In genomic region chr20:44110816-44111568, GRCh38 we compare ENCODE assay signal across 26 cellular contexts.
DNase-seq lines count a peak whose midpoint lies in the region; ATAC-seq, FAIRE-seq and TF ChIP-seq lines count a peak whose summit lies in the region.
"Had no signal": no experiment of that assay in that cellular context is flagged by ENCODE, and none has a peak within 500 bp of the region (broad histone marks: within the 10 kb centered on the region; RNA-seq: fewer than 3 reads in every experiment).

No MANE protein-coding gene starts in this region.

- H3K23ac ChIP-seq in H1 (ENCODE audit: insufficient read length): no peak overlapping the region

- no peaks in the 10 kb centered on the region for H3K79me2 ChIP-seq in H1 (ENCODE audit: control insufficient read depth in 1 of 2, insufficient read depth in 2 of 2, low read length in 2 of 2)

- DNase-seq in activated CD8-positive, alpha-beta memory T cell treated with anti-CD3 and anti-CD28 coated beads, Interleukin-2, amount 50 U/mL, for 48 hours: peak; percentile 23
- no peak for DNase-seq in activated CD8-positive, alpha-beta memory T cell treated with anti-CD3 and anti-CD28 coated beads, Interleukin-2, amount 10 ng/mL, durations not matched to agents 7 days and 5 days
- DNase-seq in RWPE1 (ENCODE audit: low spot score) (no peak), H1 (ENCODE audit: low read depth in 1 of 2, low spot score in 2 of 2) (no peak), NCI-H1048 (lab: John Stamatoyannopoulos, UW) (no peak)
- no peak for DNase-seq in activated naive CD4-positive, alpha-beta T cell treated with Interleukin-2 at 50 U/mL for 16 hours
- DNase-seq: 8988T; ACHN; BE2C; CD8-positive, alpha-beta memory T cell; GF-D8; Kasumi-1; MV-4-11; NCI-H1105 treated with DMSO at 0.1 percent for 48 hours; NCI-H146; NCI-H2029; NCI-H446 treated with DMSO at 0.1 percent for 48 hours; NCI-H526; NCI-H82 had no signal

- H3K14ac ChIP-seq in H1 (ENCODE audit: insufficient read length): no peak overlapping the region

- H3K36me3 Mint-ChIP-seq in activated CD8-positive, alpha-beta memory T cell treated with anti-CD3 and anti-CD28 coated beads, Interleukin-2, amount 10 ng/mL, durations not matched to agents 7 days and 5 days: no peaks in the 10 kb centered on the region
- H3K36me3 Mint-ChIP-seq: CD14-positive monocyte had no signal

- TF ChIP-seq POLR2A in H1 (IDR thresholded peaks at IDR 0.05; ENCODE audit: control extremely low read depth in 1 of 2, low read depth in 2 of 2, low read length in 2 of 2): no peak

- H2AK5ac ChIP-seq in H1 (ENCODE audit: low read depth, low read length): no peak overlapping the region

- H4K20me1 ChIP-seq in H1 (replicated peaks in 1 of 2; ENCODE audit: control insufficient read depth in 1 of 2, insufficient read depth in 2 of 2, low read length in 2 of 2): no peaks in the 10 kb centered on the region

- ATAC-seq in activated CD8-positive, alpha-beta memory T cell treated with anti-CD3 and anti-CD28 coated beads, Interleukin-2, amount 10 ng/mL, durations not matched to agents 7 days and 5 days: no peak
- ATAC-seq in HG03354 (IDR thresholded peaks at IDR 0.05; ENCODE audit: poor library complexity, severe bottlenecking, unreplicated experiment): no peak

- peaks cover 2% of the 10 kb centered on the region for H3K9me3 Mint-ChIP-seq in activated CD8-positive, alpha-beta memory T cell treated with anti-CD3 and anti-CD28 coated beads, Interleukin-2, amount 10 ng/mL, durations not matched to agents 7 days and 5 days (ENCODE audit: low read depth)

- H3K9ac ChIP-seq in H1 (replicated peaks in 1 of 4; ENCODE audit: extremely low read depth in 1 of 4, low read depth in 3 of 4, low read length in 3 of 4) (no peak overlapping the region), rectal smooth muscle tissue (ENCODE audit: low read length) (no peak overlapping the region)

- CTCF ChIA-PET in activated CD8-positive, alpha-beta memory T cell treated with anti-CD3 and anti-CD28 coated beads, Interleukin-2, amount 10 ng/mL, durations not matched to agents 7 days and 5 days (lab: Charles Lee): interaction anchor here (0.7 to 1.9 kb wide), 3 partner anchors 65 to 200 kb away, joined by 3 to 9 read pairs (median 3); partner anchors contain the start of gene FITM2
- CTCF ChIA-PET in RWPE1 (lab: Yijun Ruan, JAX) (interaction anchor here (0.6 to 1.6 kb wide), 5 partner anchors 74 to 362 kb away, joined by 3 to 17 read pairs (median 3); partner anchors contain the start of gene JPH2), H1 (lab: Charles Lee; ENCODE audit: partially characterized antibody) (interaction anchor here (1.0 to 15.8 kb wide), 6 partner anchors 12 to 84 kb away, joined by 3 to 512 read pairs (median 7); partner anchors contain the start of gene JPH2)

- peak overlapping the region; percentile 58 for H3K27ac ChIP-seq in RWPE1
- no peak overlapping the region for H3K27ac ChIP-seq in H1 (ENCODE audit: low read depth, low read length)
- peak overlapping the region; percentile 57 for H3K27ac ChIP-seq in rectal smooth muscle tissue (ENCODE audit: low read depth, low read length)
- H3K27ac ChIP-seq: SJCRH30 had no signal

- H2AFZ ChIP-seq in H1 (ENCODE audit: low read length): no peak overlapping the region
- H2AFZ ChIP-seq: GM23338 had no signal

- WGBS in H1 (ENCODE audit: extremely low coverage in 1 of 2, insufficient coverage in 1 of 2, insufficient read length in 1 of 2, insufficient replicate concordance in 2 of 2, low coverage in 1 of 2, low lambda C conversion rate in 2 of 2, missing lambda C conversion rate in 1 of 2), 2 experiments: 62% methylated on average over 9 of the region's 9 CpGs; no CpG with 5 or more reads in 1 of the 2 experiments

- TF ChIP-seq CTCF in RWPE1 (conservative IDR thresholded peaks at IDR 0.05; ENCODE audit: low read depth) (no peak), H1 (IDR thresholded peaks at IDR 0.05; ENCODE audit: control extremely low read depth in 1 of 3, insufficient read depth in 1 of 3, low read depth in 1 of 3, low read length in 3 of 3) (no peak)

- H3K79me1 ChIP-seq in H1 (ENCODE audit: low read depth, low read length): no peaks in the 10 kb centered on the region

- H3K27me3 ChIP-seq in H1 (replicated peaks in 1 of 4; ENCODE audit: control insufficient read depth in 3 of 4, extremely low read depth in 1 of 4, insufficient read depth in 3 of 4, low read length in 3 of 4): no peaks in the 10 kb centered on the region
- peaks cover 1% of the 10 kb centered on the region for H3K27me3 ChIP-seq in rectal smooth muscle tissue (ENCODE audit: control insufficient read depth, insufficient read depth, low read length)
- H3K27me3 ChIP-seq: SJCRH30 had no signal

- H3K4me3 Mint-ChIP-seq in activated CD8-positive, alpha-beta memory T cell treated with anti-CD3 and anti-CD28 coated beads, Interleukin-2, amount 10 ng/mL, durations not matched to agents 7 days and 5 days: no peak overlapping the region
- H3K4me3 Mint-ChIP-seq: CD14-positive monocyte; CD8-positive, alpha-beta memory T cell; GM23338 had no signal

- peaks cover 40% of the 10 kb centered on the region for H3K27me3 Mint-ChIP-seq in activated CD8-positive, alpha-beta memory T cell treated with anti-CD3 and anti-CD28 coated beads, Interleukin-2, amount 10 ng/mL, durations not matched to agents 7 days and 5 days

- H3K56ac ChIP-seq in H1 (replicated peaks; ENCODE audit: insufficient read length, low read depth, low read length): no peak overlapping the region

- no peak overlapping the region for H3K27ac Mint-ChIP-seq in activated CD8-positive, alpha-beta memory T cell treated with anti-CD3 and anti-CD28 coated beads, Interleukin-2, amount 10 ng/mL, durations not matched to agents 7 days and 5 days
- H3K27ac Mint-ChIP-seq: CD8-positive, alpha-beta memory T cell; GM23338 had no signal

- no peak overlapping the region for H4K5ac ChIP-seq in H1 (ENCODE audit: insufficient read length, low read depth, low read length)

- H2BK120ac ChIP-seq in H1 (replicated peaks; ENCODE audit: low read depth, low read length): no peak overlapping the region

- no peak overlapping the region for H2BK20ac ChIP-seq in H1 (ENCODE audit: low read length)

- H4K8ac ChIP-seq in H1 (ENCODE audit: extremely low read depth, insufficient read depth, low read length): no peak overlapping the region

- H3K23me2 ChIP-seq in H1 (ENCODE audit: low read depth, low read length): no peaks in the 10 kb centered on the region

- no peak overlapping the region for H3K18ac ChIP-seq in H1 (ENCODE audit: extremely low read depth, low read length)

- no peak overlapping the region for H2BK5ac ChIP-seq in H1 (ENCODE audit: low read depth, low read length)

- no peak overlapping the region for H2BK12ac ChIP-seq in H1 (ENCODE audit: low read depth, low read length)

- no peak overlapping the region for H2BK15ac ChIP-seq in H1 (ENCODE audit: low read length)

- no peak overlapping the region for H3K4me2 ChIP-seq in H1 (ENCODE audit: insufficient read depth in 1 of 2, low read depth in 2 of 2, low read length in 2 of 2)
- H3K4me2 ChIP-seq: GM23338 had no signal

- H4K91ac ChIP-seq in H1 (replicated peaks; ENCODE audit: insufficient read length, low read length): no peak overlapping the region

- H3K4ac ChIP-seq in H1 (replicated peaks; ENCODE audit: insufficient read length, low read depth, low read length): no peak overlapping the region

- no peaks in the 10 kb centered on the region for H3K4me1 Mint-ChIP-seq in activated CD8-positive, alpha-beta memory T cell treated with anti-CD3 and anti-CD28 coated beads, Interleukin-2, amount 10 ng/mL, durations not matched to agents 7 days and 5 days
- H3K4me1 Mint-ChIP-seq: CD14-positive monocyte; CD8-positive, alpha-beta memory T cell; GM23338 had no signal

- no peak for FAIRE-seq in H1 (lab: Jason Lieb, UNC)
- FAIRE-seq: GM12891 had no signal

- H3K4me3 ChIP-seq in H1 (ENCODE audit: extremely low read depth in 1 of 4, insufficient read depth in 2 of 4, low read depth in 3 of 4, low read length in 4 of 4) (no peak overlapping the region), rectal smooth muscle tissue (ENCODE audit: low read length) (no peak overlapping the region)
- H3K4me3 ChIP-seq: GM23338, HAP-1, SJCRH30 had no signal

- H3K36me3 ChIP-seq in H1 (ENCODE audit: control insufficient read depth in 2 of 4, insufficient read depth in 4 of 4, low read length in 3 of 4): no peaks in the 10 kb centered on the region
- peaks cover 4% of the 10 kb centered on the region for H3K36me3 ChIP-seq in rectal smooth muscle tissue (ENCODE audit: control insufficient read depth, insufficient read depth, low read length)
- H3K36me3 ChIP-seq: BE2C, HAP-1, SJCRH30 had no signal

- POLR2A ChIA-PET in RWPE1 (lab: Yijun Ruan, JAX; ENCODE audit: low non-redundant PET) (no interaction called here), H1 (lab: Charles Lee; ENCODE audit: partially characterized antibody) (interaction anchor here (1.0 to 1.1 kb wide), 2 partner anchors 9 to 76 kb away, joined by 3 read pairs; no protein-coding TSS in a partner anchor)

- peaks cover 12 to 15% of the 10 kb centered on the region in 2 experiments for H3K9me3 ChIP-seq in H1 (ENCODE audit: insufficient read depth in 2 of 2, low read depth in 1 of 2, low read length in 1 of 2)
- H3K9me3 ChIP-seq: BE2C, HAP-1 had no signal

- H3K4me1 ChIP-seq in H1 (replicated peaks in 1 of 4; ENCODE audit: control insufficient read depth in 3 of 4, insufficient read depth in 4 of 4, low read length in 3 of 4) (no peaks in the 10 kb centered on the region; a peak in 1 of 7 replicates), rectal smooth muscle tissue (ENCODE audit: control insufficient read depth, insufficient read depth, low read length) (peaks cover 10% of the 10 kb centered on the region)
- H3K4me1 ChIP-seq: BE2C, HAP-1 had no signal

- TF ChIP-seq EP300 in H1 (IDR thresholded peaks at IDR 0.05; ENCODE audit: borderline replicate concordance in 1 of 2, low read depth in 2 of 2, low read length in 2 of 2): no peak

- TF ChIP-seq RAD21 in H1 (IDR thresholded peaks at IDR 0.05 in 1 of 2, conservative IDR thresholded peaks at IDR 0.05 in 1 of 2; ENCODE audit: low read depth in 2 of 2, low read length in 2 of 2): no peak

TF ChIP-seq in H1, 55 proteins besides CTCF, POLR2A, EP300 and RAD21:
- peak; percentile 30; the same call in 1 of the 2 replicates for TF ChIP-seq KDM1A (IDR thresholded peaks at IDR 0.05; ENCODE audit: borderline replicate concordance, low read length)
- no peak for TF ChIP-seq JUND (IDR thresholded peaks at IDR 0.05; ENCODE audit: low read length)
TF ChIP-seq in H1: peak in this region for 1.
